ENCODE assay signal across 2 cellular contexts in genomic region chr3:72162649-72163184, GRCh38.
TF ChIP-seq lines count a peak whose summit lies in the region.

No MANE protein-coding gene starts in this region.

TF ChIP-seq in H1, 55 proteins besides CTCF, POLR2A, EP300 and RAD21:
- no peak for TF ChIP-seq NRF1 (IDR thresholded peaks at IDR 0.05; ENCODE audit: low read depth, low read length)
- no peak for TF ChIP-seq CTBP2 (IDR thresholded peaks at IDR 0.05; ENCODE audit: borderline replicate concordance, insufficient read depth, insufficient read length, low read length)
- no peak for TF ChIP-seq POU5F1 (IDR thresholded peaks at IDR 0.05; ENCODE audit: low read depth, low read length)
- TF ChIP-seq ZNF274 (IDR thresholded peaks at IDR 0.05; ENCODE audit: borderline replicate concordance, extremely low read depth, low read length) = no peak
- no peak for TF ChIP-seq CHD1 (IDR thresholded peaks at IDR 0.05; ENCODE audit: low read depth, low read length)
- no peak for TF ChIP-seq GABPA (IDR thresholded peaks at IDR 0.05; ENCODE audit: borderline replicate concordance, insufficient read depth, low read length)
- TF ChIP-seq SP2 (IDR thresholded peaks at IDR 0.05; ENCODE audit: low read length) = no peak
- no peak for TF ChIP-seq SAP30 (IDR thresholded peaks at IDR 0.05; ENCODE audit: insufficient read depth, insufficient replicate concordance, low read length)
- TF ChIP-seq SP1 (IDR thresholded peaks at IDR 0.05; ENCODE audit: low read depth, low read length) = no peak
- no peak for TF ChIP-seq EGR1 (IDR thresholded peaks at IDR 0.05; ENCODE audit: borderline replicate concordance, low read depth, low read length)
- TF ChIP-seq CEBPB (IDR thresholded peaks at IDR 0.05; ENCODE audit: low read depth, low read length) = no peak
- no peak for TF ChIP-seq HDAC2 (IDR thresholded peaks at IDR 0.05; ENCODE audit: borderline replicate concordance in 1 of 2, low read depth in 2 of 2, low read length in 2 of 2)
- TF ChIP-seq CBX8 (IDR thresholded peaks at IDR 0.05; ENCODE audit: borderline replicate concordance, low read depth, low read length) = no peak
- TF ChIP-seq TCF12 (IDR thresholded peaks at IDR 0.05; ENCODE audit: low read depth, low read length) = no peak
- TF ChIP-seq MAFK (IDR thresholded peaks at IDR 0.05; ENCODE audit: low read depth, low read length) = no peak
- no peak for TF ChIP-seq FOSL1 (IDR thresholded peaks at IDR 0.05; ENCODE audit: insufficient read depth, low read depth, low read length)
- no peak for TF ChIP-seq GTF2F1 (IDR thresholded peaks at IDR 0.05; ENCODE audit: borderline replicate concordance, low read depth, low read length)
- TF ChIP-seq RXRA (IDR thresholded peaks at IDR 0.05; ENCODE audit: insufficient read depth, low read depth, low read length) = no peak
- TF ChIP-seq ASH2L (IDR thresholded peaks at IDR 0.05; ENCODE audit: low read length) = no peak
TF ChIP-seq in H1: peak in this region for 0.

TF ChIP-seq in SK-N-SH, 30 proteins besides CTCF, POLR2A, EP300 and RAD21:
- TF ChIP-seq MEF2A (IDR thresholded peaks at IDR 0.05; ENCODE audit: borderline replicate concordance, low read depth) (no peak), USF1 (IDR thresholded peaks at IDR 0.05; ENCODE audit: borderline replicate concordance, low read depth) (no peak), FOXM1 (IDR thresholded peaks at IDR 0.05; ENCODE audit: low read depth) (no peak), SMC3 (IDR thresholded peaks at IDR 0.05; ENCODE audit: low read depth, low read length) (no peak), IRF3 (IDR thresholded peaks at IDR 0.05; ENCODE audit: low read depth, low read length) (no peak), RCOR1 (IDR thresholded peaks at IDR 0.05; ENCODE audit: low read length) (no peak), GABPA (IDR thresholded peaks at IDR 0.05; ENCODE audit: low read depth) (no peak), RFX5 (IDR thresholded peaks at IDR 0.05; ENCODE audit: low read length) (no peak), TEAD4 (IDR thresholded peaks at IDR 0.05; ENCODE audit: borderline replicate concordance, insufficient read depth) (no peak), FOSL2 (IDR thresholded peaks at IDR 0.05; ENCODE audit: borderline replicate concordance, low read depth) (no peak), ZBTB33 (IDR thresholded peaks at IDR 0.05; ENCODE audit: borderline replicate concordance, low read depth) (no peak), EZH2phosphoT487 (IDR thresholded peaks at IDR 0.05; ENCODE audit: borderline replicate concordance, low read depth) (no peak), USF2 (IDR thresholded peaks at IDR 0.05; ENCODE audit: borderline replicate concordance, low read depth, low read length) (no peak), NFIC (IDR thresholded peaks at IDR 0.05; ENCODE audit: borderline replicate concordance) (no peak), GATA2 (CRISPR knock-in tag; IDR thresholded peaks at IDR 0.05) (no peak)
TF ChIP-seq in SK-N-SH: peak in this region for 0.
